In the genomic region with DNA sequence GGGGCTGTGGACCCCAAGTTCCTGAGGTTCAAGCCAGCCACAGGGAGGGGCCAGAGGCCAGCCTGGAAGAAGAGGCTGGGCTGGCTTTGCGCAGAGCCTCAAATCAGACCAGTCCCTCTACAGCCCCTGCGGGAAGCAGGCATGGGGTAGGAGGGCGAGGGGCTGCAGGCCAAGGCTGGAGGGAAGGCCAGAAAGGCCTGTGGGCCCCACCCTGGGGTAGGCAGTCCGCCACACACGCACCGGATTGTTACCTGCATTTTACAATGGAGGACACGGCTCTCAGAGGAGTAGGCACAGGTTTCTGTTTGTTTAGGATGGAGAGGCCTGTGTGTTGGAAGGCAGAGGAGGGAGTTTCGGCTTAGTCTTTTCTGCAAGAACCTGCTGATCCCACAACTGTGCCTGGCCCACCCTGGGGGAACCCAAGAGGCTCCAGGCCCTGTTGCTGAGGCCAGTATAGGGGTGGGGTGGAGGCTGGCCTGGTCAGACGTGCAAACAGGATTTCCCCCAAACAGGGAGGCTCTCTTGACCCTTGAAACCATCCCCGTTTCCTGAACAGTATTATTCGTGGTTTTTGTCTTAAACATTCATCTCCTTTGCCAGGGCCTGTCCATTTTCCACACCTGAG, we compare ENCODE assay signal across 1 cellular context.
TF ChIP-seq lines count a peak whose summit lies in the region.

No MANE protein-coding gene starts in this region.

TF ChIP-seq in SK-N-SH, 30 proteins besides CTCF, POLR2A, EP300 and RAD21 (continued from another document):
- TF ChIP-seq, protein P1, sequence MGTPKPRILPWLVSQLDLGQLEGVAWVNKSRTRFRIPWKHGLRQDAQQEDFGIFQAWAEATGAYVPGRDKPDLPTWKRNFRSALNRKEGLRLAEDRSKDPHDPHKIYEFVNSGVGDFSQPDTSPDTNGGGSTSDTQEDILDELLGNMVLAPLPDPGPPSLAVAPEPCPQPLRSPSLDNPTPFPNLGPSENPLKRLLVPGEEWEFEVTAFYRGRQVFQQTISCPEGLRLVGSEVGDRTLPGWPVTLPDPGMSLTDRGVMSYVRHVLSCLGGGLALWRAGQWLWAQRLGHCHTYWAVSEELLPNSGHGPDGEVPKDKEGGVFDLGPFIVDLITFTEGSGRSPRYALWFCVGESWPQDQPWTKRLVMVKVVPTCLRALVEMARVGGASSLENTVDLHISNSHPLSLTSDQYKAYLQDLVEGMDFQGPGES (IDR thresholded peaks at IDR 0.05; ENCODE audit: low read depth, low read length), result no peak
- TF ChIP-seq TAF1 (IDR thresholded peaks at IDR 0.05; ENCODE audit: borderline replicate concordance, low read depth, low read length) (no peak), JUND (IDR thresholded peaks at IDR 0.05) (no peak), YY1 (IDR thresholded peaks at IDR 0.05; ENCODE audit: low read depth) (no peak), RFX5 (IDR thresholded peaks at IDR 0.05; ENCODE audit: low read length) (no peak), TCF12 (IDR thresholded peaks at IDR 0.05) (no peak), FOSL2 (IDR thresholded peaks at IDR 0.05; ENCODE audit: borderline replicate concordance, low read depth) (no peak), GATA2 (CRISPR knock-in tag; IDR thresholded peaks at IDR 0.05) (no peak), NFIC (IDR thresholded peaks at IDR 0.05; ENCODE audit: borderline replicate concordance) (no peak), TEAD4 (IDR thresholded peaks at IDR 0.05; ENCODE audit: borderline replicate concordance, insufficient read depth) (no peak), NRF1 (IDR thresholded peaks at IDR 0.05; ENCODE audit: low read depth, low read length) (no peak), GABPA (IDR thresholded peaks at IDR 0.05; ENCODE audit: low read depth) (no peak), POLR2AphosphoS5 (IDR thresholded peaks at IDR 0.05; ENCODE audit: low read depth, low read length) (no peak)
- TF ChIP-seq, protein P2, sequence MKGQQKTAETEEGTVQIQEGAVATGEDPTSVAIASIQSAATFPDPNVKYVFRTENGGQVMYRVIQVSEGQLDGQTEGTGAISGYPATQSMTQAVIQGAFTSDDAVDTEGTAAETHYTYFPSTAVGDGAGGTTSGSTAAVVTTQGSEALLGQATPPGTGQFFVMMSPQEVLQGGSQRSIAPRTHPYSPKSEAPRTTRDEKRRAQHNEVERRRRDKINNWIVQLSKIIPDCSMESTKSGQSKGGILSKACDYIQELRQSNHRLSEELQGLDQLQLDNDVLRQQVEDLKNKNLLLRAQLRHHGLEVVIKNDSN (IDR thresholded peaks at IDR 0.05; ENCODE audit: borderline replicate concordance, low read depth), result no peak
